In genomic region chr2:156356006-156356764, GRCh38 we compare ENCODE assay signal across 18 cellular contexts. TPM values are rescaled to one million over a fixed set of nuclear protein-coding genes. Genes with fewer than 3 reads are reported as not detected.
DNase-seq lines count a peak whose midpoint lies in the region; ATAC-seq, FAIRE-seq and TF ChIP-seq lines count a peak whose summit lies in the region.
"Had no signal": no experiment of that assay in that cellular context is flagged by ENCODE, and none has a peak within 500 bp of the region (broad histone marks: within the 10 kb centered on the region; RNA-seq: fewer than 3 reads in every experiment).

No MANE protein-coding gene starts in this region.

- no peak overlapping the region for H3K9ac ChIP-seq in mammary epithelial cell (ENCODE audit: insufficient read depth, low read length)

- 88% methylated on average over 3 of the region's 3 CpGs for WGBS in mammary epithelial cell (ENCODE audit: low coverage, missing lambda C conversion rate)

- no peak overlapping the region for H3K4me3 Mint-ChIP-seq in endothelial cell (ENCODE audit: unreplicated experiment)
- H3K4me3 Mint-ChIP-seq: activated B cell treated with CpG ODN at 0.5 μM for 24 hours; GM23338; stimulated activated naive CD8-positive, alpha-beta T cell treated with anti-CD3 and anti-CD28 coated beads, Interleukin-15, Interleukin-2, amounts not matched to agents 100 ng/mL and 50 ng/mL, for 24 hours had no signal

- H3K27ac ChIP-seq in mammary epithelial cell (ENCODE audit: insufficient read depth, low read depth, low read length), result peak overlapping the region; percentile 26
- H3K27ac ChIP-seq: skin epidermis, vagina had no signal

- FAIRE-seq in GM12891 (lab: Jason Lieb, UNC), result peak; percentile 26

- peaks cover 17% of the 10 kb centered on the region for H3K4me1 ChIP-seq in mammary epithelial cell (ENCODE audit: insufficient read depth, low read length)
- H3K4me1 ChIP-seq: vagina had no signal

- no peaks in the 10 kb centered on the region for H4K20me1 ChIP-seq in mammary epithelial cell (ENCODE audit: insufficient read depth, low read length)

- no TSS peak for BruUV-seq in mammary epithelial cell (replicated peaks; lab: Mats Ljungman, UMichigan)

- H2AFZ ChIP-seq in mammary epithelial cell (ENCODE audit: low read depth, low read length), result peak overlapping the region; percentile 49
- H2AFZ ChIP-seq: GM23338 had no signal

- H3K4me2 ChIP-seq in mammary epithelial cell (ENCODE audit: insufficient read depth, low read depth, low read length), result peak overlapping the region; percentile 43
- H3K4me2 ChIP-seq: GM23338 had no signal

- H3K27me3 Mint-ChIP-seq in endothelial cell (ENCODE audit: unreplicated experiment), result no peaks in the 10 kb centered on the region
- H3K27me3 Mint-ChIP-seq: activated B cell treated with CpG ODN at 0.5 μM for 24 hours; stimulated activated naive CD8-positive, alpha-beta T cell treated with anti-CD3 and anti-CD28 coated beads, Interleukin-15, Interleukin-2, amounts not matched to agents 100 ng/mL and 50 ng/mL, for 24 hours had no signal

- no peaks in the 10 kb centered on the region for H3K36me3 Mint-ChIP-seq in endothelial cell (ENCODE audit: low read depth, unreplicated experiment)
- H3K36me3 Mint-ChIP-seq: activated naive CD4-positive, alpha-beta T cell treated with anti-CD3 and anti-CD28 coated beads, Interleukin-2, amount 50 U/mL, for 72 hours had no signal

- H3K9me3 ChIP-seq in mammary epithelial cell (replicated peaks; ENCODE audit: insufficient read depth, low read length), result no peaks in the 10 kb centered on the region
- H3K9me3 ChIP-seq: vagina had no signal

- no peaks in the 10 kb centered on the region for H3K79me2 ChIP-seq in mammary epithelial cell (ENCODE audit: insufficient read depth, low read length)

- TF ChIP-seq CTCF in mammary epithelial cell (conservative IDR thresholded peaks at IDR 0.05 in 1 of 2, IDR thresholded peaks at IDR 0.05 in 1 of 2; ENCODE audit: extremely low read depth in 1 of 2, insufficient read depth in 1 of 2, low read depth in 1 of 2, low read length in 2 of 2) (no peak), endothelial cell (IDR thresholded peaks at IDR 0.05; ENCODE audit: unreplicated experiment) (no peak)

- in situ Hi-C loops in mammary epithelial cell (cut with MboI; ENCODE audit: low sequenced_read_pairs in 2 of 2), result no loop called here

- H3K27ac Mint-ChIP-seq in endothelial cell (ENCODE audit: unreplicated experiment), result no peak overlapping the region
- H3K27ac Mint-ChIP-seq: activated B cell treated with CpG ODN at 0.5 μM for 24 hours; activated naive CD4-positive, alpha-beta T cell treated with anti-CD3 and anti-CD28 coated beads, Interleukin-2, amount 50 U/mL, for 72 hours; GM23338; stimulated activated naive CD8-positive, alpha-beta T cell treated with anti-CD3 and anti-CD28 coated beads, Interleukin-15, Interleukin-2, amounts not matched to agents 100 ng/mL and 50 ng/mL, for 24 hours had no signal

- intact Hi-C loops in mammary epithelial cell (cut with micrococcal nuclease), result no loop called here

- peaks cover 2% of the 10 kb centered on the region for H3K4me1 Mint-ChIP-seq in endothelial cell (ENCODE audit: unreplicated experiment)
- H3K4me1 Mint-ChIP-seq: activated B cell treated with CpG ODN at 0.5 μM for 24 hours, GM23338 had no signal

- H3K27me3 ChIP-seq in mammary epithelial cell (ENCODE audit: insufficient read depth, low read length), result no peaks in the 10 kb centered on the region
- H3K27me3 ChIP-seq: vagina had no signal

- no peak for DNase-seq in GM12891 (ENCODE audit: insufficient read length, low spot score)
- DNase-seq in NCI-H226, result peak; percentile 62
- peak; percentile 76 for DNase-seq in mammary epithelial cell
- peak; percentile 28 for DNase-seq in myocyte (ENCODE audit: low read depth)
- no peak for DNase-seq in anterior cingulate cortex (lab: John Stamatoyannopoulos, UW)
- DNase-seq in HuH-7.5 (ENCODE audit: low spot score), result no peak
- DNase-seq in endothelial cell (ENCODE audit: low spot score), result no peak
- DNase-seq: activated B cell treated with CpG ODN at 0.5 μM for 24 hours; activated CD8-positive, alpha-beta memory T cell treated with anti-CD3 and anti-CD28 coated beads, Interleukin-2, amount 50 U/mL, for 4 hours; C1 segment of cervical spinal cord; NCI-H2171; nucleus accumbens had no signal

- H3K36me3 ChIP-seq in mammary epithelial cell (ENCODE audit: insufficient read depth, low read length), result no peaks in the 10 kb centered on the region
- H3K36me3 ChIP-seq: vagina had no signal

- dilution Hi-C loops in mammary epithelial cell (cut with HindIII; ENCODE audit: low sequenced_read_pairs), result no loop called here

- no peak for TF ChIP-seq POLR2A in GM12891 (IDR thresholded peaks at IDR 0.05; ENCODE audit: low read depth, low read length)

- ATAC-seq in GM18873 (IDR thresholded peaks at IDR 0.05; ENCODE audit: low FRiP score, unreplicated experiment), result no peak
- ATAC-seq: GM23338 had no signal

- CTCF ChIA-PET in mammary epithelial cell (lab: Charles Lee; ENCODE audit: low non-redundant PET), result no interaction called here

- no peak overlapping the region for H3K4me3 ChIP-seq in mammary epithelial cell (replicated peaks in 1 of 3; ENCODE audit: insufficient read depth in 1 of 3, low read depth in 2 of 3, low read length in 3 of 3)
- H3K4me3 ChIP-seq: GM23338, skin epidermis, vagina had no signal

- H3K9me3 Mint-ChIP-seq in endothelial cell (ENCODE audit: unreplicated experiment), result no peaks in the 10 kb centered on the region
- H3K9me3 Mint-ChIP-seq: activated B cell treated with CpG ODN at 0.5 μM for 24 hours; activated naive CD4-positive, alpha-beta T cell treated with anti-CD3 and anti-CD28 coated beads, Interleukin-2, amount 50 U/mL, for 72 hours; GM23338; stimulated activated naive CD8-positive, alpha-beta T cell treated with anti-CD3 and anti-CD28 coated beads, Interleukin-15, Interleukin-2, amounts not matched to agents 100 ng/mL and 50 ng/mL, for 24 hours had no signal

TF ChIP-seq in GM12891, 5 proteins besides CTCF, POLR2A, EP300 and RAD21:
- TF ChIP-seq PAX5 (IDR thresholded peaks at IDR 0.05; ENCODE audit: insufficient read depth, low read length, severe bottlenecking) (no peak), SPI1 (IDR thresholded peaks at IDR 0.05; ENCODE audit: low read depth, low read length) (no peak), TAF1 (IDR thresholded peaks at IDR 0.05; ENCODE audit: low read depth, low read length) (no peak), POLR2AphosphoS5 (IDR thresholded peaks at IDR 0.05; ENCODE audit: low read depth, low read length) (no peak), POU2F2 (IDR thresholded peaks at IDR 0.05; ENCODE audit: low read depth, low read length) (no peak)

RNA-seq across cellular contexts. Expression of gene NR4A2, which starts 23.7 kb away (rescaled TPM):
- polyA plus RNA-seq in GM12891 (2012; ENCODE audit: low read depth, missing spikeins), result 2.4 TPM
- 1 to 10 TPM in 1 of 2 donors, under 1 TPM in 1; 0.50 to 1.3 TPM for total RNA-seq in mammary epithelial cell
- polyA plus RNA-seq in mammary epithelial cell, result 0.26 TPM
- polyA minus RNA-seq in mammary epithelial cell, result not detected
- total RNA-seq in myocyte, result 0.08 TPM in 1 of 2 replicates, not detected in the other
- polyA plus RNA-seq in myocyte (2012), result 0.33 TPM
- 3.9 TPM for total RNA-seq in endothelial cell (ENCODE audit: unreplicated experiment)

Comparison
In these comparisons a context has a peak if more than half of its experiments do, and no peak if none do; other contexts are left out.
1. DNase-seq: peak in NCI-H226 (single experiment), mammary epithelial cell (single experiment) and myocyte (single experiment); none in GM12891 (single experiment), anterior cingulate cortex (0 of 58), HuH-7.5 (single experiment) and endothelial cell (single experiment).